ENCODE assay signal across 8 cellular contexts in genomic region chrY:3002685-3003509, GRCh38.
DNase-seq lines count a peak whose midpoint lies in the region; ATAC-seq and TF ChIP-seq lines count a peak whose summit lies in the region.

No MANE protein-coding gene starts in this region.

- no peaks in the 10 kb centered on the region for H3K9me3 ChIP-seq in parathyroid adenoma (ENCODE audit: control insufficient read depth, low read length)
- H3K9me3 ChIP-seq in MM.1S (replicated peaks; ENCODE audit: insufficient read depth, low read length), result no peaks in the 10 kb centered on the region

- peak overlapping the region; percentile 89 for H3K4me3 Mint-ChIP-seq in activated naive CD8-positive, alpha-beta T cell treated with anti-CD3 and anti-CD28 coated beads, Interleukin-2, amount 50 U/mL, for 24 hours

- H3K79me2 ChIP-seq in parathyroid adenoma, result no peaks in the 10 kb centered on the region
- no peaks in the 10 kb centered on the region for H3K79me2 ChIP-seq in MM.1S (ENCODE audit: low read length)

- H3K4me1 ChIP-seq in parathyroid adenoma, result no peaks in the 10 kb centered on the region
- H3K4me1 ChIP-seq in MM.1S (ENCODE audit: low read length), result no peaks in the 10 kb centered on the region

- H4K20me1 ChIP-seq in MM.1S (ENCODE audit: insufficient read depth, low read length), result no peaks in the 10 kb centered on the region

- H3K36me3 Mint-ChIP-seq in activated naive CD8-positive, alpha-beta T cell treated with anti-CD3 and anti-CD28 coated beads, Interleukin-2, amount 50 U/mL, for 24 hours (ENCODE audit: low read depth), result no peaks in the 10 kb centered on the region

- H3K9me2 ChIP-seq in MM.1S (replicated peaks; ENCODE audit: insufficient read depth, low read length), result no peaks in the 10 kb centered on the region

- H3K4me1 Mint-ChIP-seq in activated naive CD8-positive, alpha-beta T cell treated with anti-CD3 and anti-CD28 coated beads, Interleukin-2, amount 50 U/mL, for 24 hours, result peaks cover 64% of the 10 kb centered on the region

- peak in 64 of 76 experiments; percentile 0 to 56 (median 8) for DNase-seq in HUDEP-2 (lab: John Stamatoyannopoulos, UW; ENCODE audit: unreplicated experiment in 76 of 76)
- peak; percentile 8 for DNase-seq in activated naive CD8-positive, alpha-beta T cell treated with anti-CD3 and anti-CD28 coated beads, Interleukin-2, amount 50 U/mL, for 24 hours
- no peak for DNase-seq in GDM1 (lab: John Stamatoyannopoulos, UW)
- no peak for DNase-seq in GM19240 (ENCODE audit: insufficient read length, low spot score)
- no peak for DNase-seq in MM.1S
- DNase-seq in NCI-H748 (lab: John Stamatoyannopoulos, UW; ENCODE audit: unreplicated experiment), result no peak

- no peaks in the 10 kb centered on the region for H3K9me3 Mint-ChIP-seq in activated naive CD8-positive, alpha-beta T cell treated with anti-CD3 and anti-CD28 coated beads, Interleukin-2, amount 50 U/mL, for 24 hours

- no peaks in the 10 kb centered on the region for H3K36me3 ChIP-seq in parathyroid adenoma (ENCODE audit: control insufficient read depth, insufficient read depth, low read length)
- H3K36me3 ChIP-seq in MM.1S (replicated peaks; ENCODE audit: insufficient read depth, low read length), result no peaks in the 10 kb centered on the region

- no peaks in the 10 kb centered on the region for H3K27me3 Mint-ChIP-seq in activated naive CD8-positive, alpha-beta T cell treated with anti-CD3 and anti-CD28 coated beads, Interleukin-2, amount 50 U/mL, for 24 hours

- ATAC-seq in GM19397 (IDR thresholded peaks at IDR 0.05; ENCODE audit: unreplicated experiment), result peak; percentile 61
- peak; percentile 35 for ATAC-seq in activated naive CD8-positive, alpha-beta T cell treated with anti-CD3 and anti-CD28 coated beads, Interleukin-2, amount 50 U/mL, for 24 hours

- H2AFZ ChIP-seq in parathyroid adenoma (no peak overlapping the region), MM.1S (ENCODE audit: low read length) (no peak overlapping the region)

- TF ChIP-seq CTCF in parathyroid adenoma (IDR thresholded peaks at IDR 0.05), result no peak
- no peak for TF ChIP-seq CTCF in MM.1S (IDR thresholded peaks at IDR 0.05; ENCODE audit: low read length)

- H3K9ac ChIP-seq in parathyroid adenoma (no peak overlapping the region), MM.1S (ENCODE audit: low read length) (no peak overlapping the region)

- peak overlapping the region; percentile 49 for H3K27ac ChIP-seq in parathyroid adenoma
- H3K27ac ChIP-seq in MM.1S (ENCODE audit: low read length), result no peak overlapping the region

- peak overlapping the region; percentile 91 for H3K27ac Mint-ChIP-seq in activated naive CD8-positive, alpha-beta T cell treated with anti-CD3 and anti-CD28 coated beads, Interleukin-2, amount 50 U/mL, for 24 hours

- no peaks in the 10 kb centered on the region for H3F3A ChIP-seq in MM.1S (ENCODE audit: insufficient read depth, low read length)

- H3K4me3 ChIP-seq in parathyroid adenoma (ENCODE audit: low read depth, low read length) (peak overlapping the region; percentile 64), MM.1S (ENCODE audit: low read length) (no peak overlapping the region)

- H3K4me2 ChIP-seq in parathyroid adenoma (ENCODE audit: low read length) (peak overlapping the region; percentile 83), MM.1S (ENCODE audit: low read depth, low read length) (no peak overlapping the region)

- H3K27me3 ChIP-seq in parathyroid adenoma (ENCODE audit: control insufficient read depth, insufficient read depth, low read length) (no peaks in the 10 kb centered on the region), MM.1S (replicated peaks; ENCODE audit: insufficient read depth, low read length) (no peaks in the 10 kb centered on the region)

Comparison
In these comparisons a context has a peak if more than half of its experiments do, and no peak if none do; other contexts are left out.
1. DNase-seq: peak in HUDEP-2 (64 of 76) and activated naive CD8-positive, alpha-beta T cell treated with anti-CD3 and anti-CD28 coated beads, Interleukin-2, amount 50 U/mL, for 24 hours (single experiment); none in GDM1 (single experiment), GM19240 (single experiment), MM.1S (single experiment) and NCI-H748 (single experiment).